1 cellular context compared by ENCODE assay signal in genomic region chr14:101711041-101711861, GRCh38.
TF ChIP-seq lines count a peak whose summit lies in the region.

No MANE protein-coding gene starts in this region.

TF ChIP-seq in K562, 482 proteins besides CTCF, POLR2A, EP300 and RAD21 (continued from another document and continues in another):
- TF ChIP-seq, protein P1, sequence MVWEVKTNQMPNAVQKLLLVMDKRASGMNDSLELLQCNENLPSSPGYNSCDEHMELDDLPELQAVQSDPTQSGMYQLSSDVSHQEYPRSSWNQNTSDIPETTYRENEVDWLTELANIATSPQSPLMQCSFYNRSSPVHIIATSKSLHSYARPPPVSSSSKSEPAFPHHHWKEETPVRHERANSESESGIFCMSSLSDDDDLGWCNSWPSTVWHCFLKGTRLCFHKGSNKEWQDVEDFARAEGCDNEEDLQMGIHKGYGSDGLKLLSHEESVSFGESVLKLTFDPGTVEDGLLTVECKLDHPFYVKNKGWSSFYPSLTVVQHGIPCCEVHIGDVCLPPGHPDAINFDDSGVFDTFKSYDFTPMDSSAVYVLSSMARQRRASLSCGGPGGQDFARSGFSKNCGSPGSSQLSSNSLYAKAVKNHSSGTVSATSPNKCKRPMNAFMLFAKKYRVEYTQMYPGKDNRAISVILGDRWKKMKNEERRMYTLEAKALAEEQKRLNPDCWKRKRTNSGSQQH (CRISPR knock-in tag; IDR thresholded peaks at IDR 0.05) = no peak
- TF ChIP-seq BCOR (IDR thresholded peaks at IDR 0.05) (no peak), ZFP1 (CRISPR knock-in tag; IDR thresholded peaks at IDR 0.05) (no peak), SREBF1 (IDR thresholded peaks at IDR 0.05; ENCODE audit: borderline replicate concordance, low read depth, low read length) (0 out of 2 replicates have a peak, but pooled peaks have one; percentile 20), GABPA (tag; conservative IDR thresholded peaks at IDR 0.05; ENCODE audit: low read depth) (no peak), ZNF561 (CRISPR knock-in tag; conservative IDR thresholded peaks at IDR 0.05) (no peak), E2F5 (CRISPR knock-in tag; IDR thresholded peaks at IDR 0.05) (no peak), IRF2 (CRISPR knock-in tag; IDR thresholded peaks at IDR 0.05) (no peak), SUPT5H (IDR thresholded peaks at IDR 0.05) (peak; percentile 34), CBX3 (IDR thresholded peaks at IDR 0.05; ENCODE audit: borderline replicate concordance in 1 of 2, low read length in 2 of 2) (0 out of 3 replicates have a peak, but pooled peaks of 1 of the 2 experiments have one; percentile 40), SAFB (IDR thresholded peaks at IDR 0.05; ENCODE audit: borderline replicate concordance, low read depth, low read length) (0 out of 2 replicates have a peak, but pooled peaks have one; percentile 16), TCF7L2 (IDR thresholded peaks at IDR 0.05; ENCODE audit: low read depth, low read length) (no peak), ZSCAN32 (CRISPR knock-in tag; IDR thresholded peaks at IDR 0.05) (no peak), ZSCAN29 (IDR thresholded peaks at IDR 0.05) (no peak), GTF2B (IDR thresholded peaks at IDR 0.05; ENCODE audit: extremely low read depth, insufficient read length) (no peak), ZNF644 (tag; IDR thresholded peaks at IDR 0.05; ENCODE audit: low read depth) (no peak), ZNF232 (CRISPR knock-in tag; IDR thresholded peaks at IDR 0.05) (no peak), MBD2 (IDR thresholded peaks at IDR 0.05; ENCODE audit: borderline replicate concordance, low read depth) (no peak), ARHGAP35 (IDR thresholded peaks at IDR 0.05; ENCODE audit: partially characterized antibody) (no peak), POLR2AphosphoS5 (IDR thresholded peaks at IDR 0.05; ENCODE audit: control insufficient read depth, insufficient read depth, low read depth, low read length) (peak; percentile 17; the same call in 1 of the 2 replicates), THRA (IDR thresholded peaks at IDR 0.05) (no peak), RBM39 (optimal IDR thresholded peaks at IDR 0.05; ENCODE audit: low read depth, low read length) (no peak), ZNF695 (CRISPR knock-in tag; IDR thresholded peaks at IDR 0.05) (no peak), DACH1 (IDR thresholded peaks at IDR 0.05; ENCODE audit: partially characterized antibody) (no peak), SMARCE1 (IDR thresholded peaks at IDR 0.05) (no peak), GTF2A2 (tag; IDR thresholded peaks at IDR 0.05) (no peak), ELK1 (CRISPR knock-in tag; IDR thresholded peaks at IDR 0.05) (no peak), RUNX1 (IDR thresholded peaks at IDR 0.05; ENCODE audit: low read depth) (no peak), SMAD3 (CRISPR knock-in tag; conservative IDR thresholded peaks at IDR 0.05) (no peak), THRAP3 (IDR thresholded peaks at IDR 0.05; ENCODE audit: borderline replicate concordance) (no peak), MAX (CRISPR knock-in tag; IDR thresholded peaks at IDR 0.05) (peak; percentile 42), NR2F6 (CRISPR knock-in tag; IDR thresholded peaks at IDR 0.05) (no peak), TRIM24 (IDR thresholded peaks at IDR 0.05) (peak; percentile 68 to 89; a peak in 3 of 4 replicates), CCAR2 (IDR thresholded peaks at IDR 0.05; ENCODE audit: low read depth, low read length) (no peak), KHSRP (IDR thresholded peaks at IDR 0.05) (no peak), ZNF407 (IDR thresholded peaks at IDR 0.05; ENCODE audit: low read depth) (no peak), HNRNPLL (IDR thresholded peaks at IDR 0.05; ENCODE audit: low read depth, low read length, poor library complexity, severe bottlenecking) (no peak), ERF (CRISPR knock-in tag; IDR thresholded peaks at IDR 0.05) (no peak; the same call in 1 of the 2 replicates), NBN (IDR thresholded peaks at IDR 0.05; ENCODE audit: low read depth) (no peak), BDP1 (IDR thresholded peaks at IDR 0.05; ENCODE audit: insufficient read depth, insufficient read length) (no peak), E2F3 (CRISPR knock-in tag; IDR thresholded peaks at IDR 0.05) (no peak)
- TF ChIP-seq, protein P2, sequence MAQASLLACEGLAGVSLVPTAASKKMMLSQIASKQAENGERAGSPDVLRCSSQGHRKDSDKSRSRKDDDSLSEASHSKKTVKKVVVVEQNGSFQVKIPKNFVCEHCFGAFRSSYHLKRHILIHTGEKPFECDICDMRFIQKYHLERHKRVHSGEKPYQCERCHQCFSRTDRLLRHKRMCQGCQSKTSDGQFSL (CRISPR knock-in tag; IDR thresholded peaks at IDR 0.05) = peak; percentile 73
- TF ChIP-seq, protein P2 (tag; IDR thresholded peaks at IDR 0.05) = peak in 1 of 2 experiments; percentile 83; a peak in 2 of 4 replicates
- TF ChIP-seq, protein P3, sequence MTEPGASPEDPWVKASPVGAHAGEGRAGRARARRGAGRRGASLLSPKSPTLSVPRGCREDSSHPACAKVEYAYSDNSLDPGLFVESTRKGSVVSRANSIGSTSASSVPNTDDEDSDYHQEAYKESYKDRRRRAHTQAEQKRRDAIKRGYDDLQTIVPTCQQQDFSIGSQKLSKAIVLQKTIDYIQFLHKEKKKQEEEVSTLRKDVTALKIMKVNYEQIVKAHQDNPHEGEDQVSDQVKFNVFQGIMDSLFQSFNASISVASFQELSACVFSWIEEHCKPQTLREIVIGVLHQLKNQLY (CRISPR knock-in tag; conservative IDR thresholded peaks at IDR 0.05) = no peak
- TF ChIP-seq, protein P4, sequence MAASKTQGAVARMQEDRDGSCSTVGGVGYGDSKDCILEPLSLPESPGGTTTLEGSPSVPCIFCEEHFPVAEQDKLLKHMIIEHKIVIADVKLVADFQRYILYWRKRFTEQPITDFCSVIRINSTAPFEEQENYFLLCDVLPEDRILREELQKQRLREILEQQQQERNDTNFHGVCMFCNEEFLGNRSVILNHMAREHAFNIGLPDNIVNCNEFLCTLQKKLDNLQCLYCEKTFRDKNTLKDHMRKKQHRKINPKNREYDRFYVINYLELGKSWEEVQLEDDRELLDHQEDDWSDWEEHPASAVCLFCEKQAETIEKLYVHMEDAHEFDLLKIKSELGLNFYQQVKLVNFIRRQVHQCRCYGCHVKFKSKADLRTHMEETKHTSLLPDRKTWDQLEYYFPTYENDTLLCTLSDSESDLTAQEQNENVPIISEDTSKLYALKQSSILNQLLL (CRISPR knock-in tag; IDR thresholded peaks at IDR 0.05; ENCODE audit: borderline replicate concordance) = no peak
- TF ChIP-seq, protein P5, sequence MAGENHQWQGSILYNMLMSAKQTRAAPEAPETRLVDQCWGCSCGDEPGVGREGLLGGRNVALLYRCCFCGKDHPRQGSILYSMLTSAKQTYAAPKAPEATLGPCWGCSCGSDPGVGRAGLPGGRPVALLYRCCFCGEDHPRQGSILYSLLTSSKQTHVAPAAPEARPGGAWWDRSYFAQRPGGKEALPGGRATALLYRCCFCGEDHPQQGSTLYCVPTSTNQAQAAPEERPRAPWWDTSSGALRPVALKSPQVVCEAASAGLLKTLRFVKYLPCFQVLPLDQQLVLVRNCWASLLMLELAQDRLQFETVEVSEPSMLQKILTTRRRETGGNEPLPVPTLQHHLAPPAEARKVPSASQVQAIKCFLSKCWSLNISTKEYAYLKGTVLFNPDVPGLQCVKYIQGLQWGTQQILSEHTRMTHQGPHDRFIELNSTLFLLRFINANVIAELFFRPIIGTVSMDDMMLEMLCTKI (IDR thresholded peaks at IDR 0.05; ENCODE audit: partially characterized antibody) = no peak
- TF ChIP-seq, protein P6, sequence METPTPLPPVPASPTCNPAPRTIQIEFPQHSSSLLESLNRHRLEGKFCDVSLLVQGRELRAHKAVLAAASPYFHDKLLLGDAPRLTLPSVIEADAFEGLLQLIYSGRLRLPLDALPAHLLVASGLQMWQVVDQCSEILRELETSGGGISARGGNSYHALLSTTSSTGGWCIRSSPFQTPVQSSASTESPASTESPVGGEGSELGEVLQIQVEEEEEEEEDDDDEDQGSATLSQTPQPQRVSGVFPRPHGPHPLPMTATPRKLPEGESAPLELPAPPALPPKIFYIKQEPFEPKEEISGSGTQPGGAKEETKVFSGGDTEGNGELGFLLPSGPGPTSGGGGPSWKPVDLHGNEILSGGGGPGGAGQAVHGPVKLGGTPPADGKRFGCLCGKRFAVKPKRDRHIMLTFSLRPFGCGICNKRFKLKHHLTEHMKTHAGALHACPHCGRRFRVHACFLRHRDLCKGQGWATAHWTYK (CRISPR knock-in tag; IDR thresholded peaks at IDR 0.05) = peak; percentile 29; the same call in 1 of the 2 replicates
